In genomic region chr14:104665663-104666522, GRCh38 we compare ENCODE assay signal across 1 cellular context.
TF ChIP-seq lines count a peak whose summit lies in the region.

No MANE protein-coding gene starts in this region.

TF ChIP-seq in HEK293, 187 proteins besides CTCF, POLR2A, EP300 and RAD21 (continued from another document):
- TF ChIP-seq PRDM10 (tag by site-specific recombination; IDR thresholded peaks at IDR 0.05) (0 out of 2 replicates have a peak, but pooled peaks have one; percentile 13), ZNF701 (tag by site-specific recombination; IDR thresholded peaks at IDR 0.05) (no peak), ZNF558 (tag by site-specific recombination; IDR thresholded peaks at IDR 0.05) (no peak), HIC1 (tag by site-specific recombination; IDR thresholded peaks at IDR 0.05) (0 out of 2 replicates have a peak, but pooled peaks have one; percentile 34)
